In genomic region chr5:169164481-169164925, GRCh38 we compare ENCODE assay signal across 1 cellular context.
TF ChIP-seq lines count a peak whose summit lies in the region.

No MANE protein-coding gene starts in this region.

TF ChIP-seq in SK-N-SH, 30 proteins besides CTCF, POLR2A, EP300 and RAD21 (continued from another document):
- peak; percentile 82 for TF ChIP-seq TEAD4 (IDR thresholded peaks at IDR 0.05; ENCODE audit: borderline replicate concordance, insufficient read depth)
- TF ChIP-seq FOXM1 (IDR thresholded peaks at IDR 0.05; ENCODE audit: low read depth), result 0 out of 2 replicates have a peak, but pooled peaks have one; percentile 49
- TF ChIP-seq RXRA (IDR thresholded peaks at IDR 0.05; ENCODE audit: borderline replicate concordance, low read depth), result peak; percentile 83; the same call in 1 of the 2 replicates
- 0 out of 2 replicates have a peak, but pooled peaks have one; percentile 21 for TF ChIP-seq REST (IDR thresholded peaks at IDR 0.05; ENCODE audit: low read depth, low read length)
- no peak for TF ChIP-seq MXI1 (IDR thresholded peaks at IDR 0.05; ENCODE audit: low read depth, low read length)
- TF ChIP-seq PBX3 (IDR thresholded peaks at IDR 0.05), result peak; percentile 62
- peak; percentile 70; the same call in 1 of the 2 replicates for TF ChIP-seq MAX (IDR thresholded peaks at IDR 0.05; ENCODE audit: low read depth)
- TF ChIP-seq NRF1 (IDR thresholded peaks at IDR 0.05; ENCODE audit: low read depth, low read length), result no peak
- no peak for TF ChIP-seq GABPA (IDR thresholded peaks at IDR 0.05; ENCODE audit: low read depth)
- peak; percentile 90 for TF ChIP-seq TCF12 (IDR thresholded peaks at IDR 0.05)
- TF ChIP-seq NFIC (IDR thresholded peaks at IDR 0.05; ENCODE audit: borderline replicate concordance), result peak; percentile 82
- no peak; the same call in 1 of the 2 replicates for TF ChIP-seq POLR2AphosphoS5 (IDR thresholded peaks at IDR 0.05; ENCODE audit: low read depth, low read length)
- TF ChIP-seq CHD2 (IDR thresholded peaks at IDR 0.05; ENCODE audit: low read length, partially characterized antibody), result no peak
- 0 out of 2 replicates have a peak, but pooled peaks have one; percentile 3 for TF ChIP-seq USF1 (IDR thresholded peaks at IDR 0.05; ENCODE audit: borderline replicate concordance, low read depth)
- TF ChIP-seq FOSL2 (IDR thresholded peaks at IDR 0.05; ENCODE audit: borderline replicate concordance, low read depth), result peak; percentile 96
- TF ChIP-seq SMC3 (IDR thresholded peaks at IDR 0.05; ENCODE audit: low read depth, low read length), result no peak
- no peak for TF ChIP-seq FOXJ3 (CRISPR knock-in tag; IDR thresholded peaks at IDR 0.05)
TF ChIP-seq in SK-N-SH: peak in this region for 15.
